In genomic region chr7:107938448-107939250, GRCh38 we compare ENCODE assay signal across 11 cellular contexts. TPM values are rescaled to one million over a fixed set of nuclear protein-coding genes. Genes with fewer than 3 reads are reported as not detected.
A peak's percentile ranks its signal among the peaks of the same experiment; 100 is the strongest.
DNase-seq lines count a peak whose midpoint lies in the region; ATAC-seq, FAIRE-seq and TF ChIP-seq lines count a peak whose summit lies in the region.
"Had no signal": no experiment of that assay in that cellular context is flagged by ENCODE, and none has a peak within 500 bp of the region (broad histone marks: within the 10 kb centered on the region; RNA-seq: fewer than 3 reads in every experiment).

No MANE protein-coding gene starts in this region.

- no peak for FAIRE-seq in D721Med (lab: Jason Lieb, UNC)

- POLR2A ChIA-PET in GM10248 (lab: Yijun Ruan, JAX): no interaction called here

- peak overlapping the region; percentile 10 for H2AK5ac ChIP-seq in mesenchymal stem cell (ENCODE audit: low read length, severe bottlenecking)

- CTCF ChIA-PET in GM10248 (lab: Yijun Ruan, JAX): interaction anchor here (1.4 kb wide), 1 partner anchor 37 kb away, joined by 4 read pairs; no protein-coding TSS in a partner anchor

- H4K91ac ChIP-seq in mesenchymal stem cell (ENCODE audit: low read length): no peak overlapping the region

- H3K27me3 ChIP-seq in SJSA1 (replicated peaks): no peaks in the 10 kb centered on the region
- no peaks in the 10 kb centered on the region for H3K27me3 ChIP-seq in esophagus (ENCODE audit: control insufficient read depth in 1 of 2, insufficient read depth in 2 of 2, low read length in 2 of 2)
- H3K27me3 ChIP-seq in mesenchymal stem cell (ENCODE audit: control insufficient read depth in 1 of 2, insufficient read depth in 1 of 2, low read length in 2 of 2): no peaks in the 10 kb centered on the region
- H3K27me3 ChIP-seq in tibial artery: no peaks in the 10 kb centered on the region

- peaks cover 74% of the 10 kb centered on the region for H3K4me1 ChIP-seq in SJSA1 (replicated peaks)
- peaks cover 0 to 6% of the 10 kb centered on the region in 2 donors for H3K4me1 ChIP-seq in esophagus (ENCODE audit: control insufficient read depth in 2 of 2, insufficient read depth in 2 of 2, low read length in 1 of 2)
- H3K4me1 ChIP-seq in mesenchymal stem cell (ENCODE audit: control insufficient read depth, insufficient read depth, low read depth, low read length): peaks cover 17% of the 10 kb centered on the region
- peaks cover 0 to 25% (median 10%) of the 10 kb centered on the region in 4 donors for H3K4me1 ChIP-seq in tibial artery

- H3K9me3 ChIP-seq in SJSA1 (replicated peaks) (no peaks in the 10 kb centered on the region), esophagus (ENCODE audit: control insufficient read depth in 2 of 2, insufficient read depth in 1 of 2, low read depth in 1 of 2, low read length in 1 of 2) (no peaks in the 10 kb centered on the region), mesenchymal stem cell (ENCODE audit: control insufficient read depth, low read length) (no peaks in the 10 kb centered on the region), tibial artery (no peaks in the 10 kb centered on the region)

- DNase-seq in SJSA1 (ENCODE audit: low read depth in 1 of 2, low spot score in 2 of 2) (no peak), mesenchymal stem cell (no peak), tibial artery (no peak), D721Med (ENCODE audit: insufficient read length, low spot score) (no peak), GM10248 (ENCODE audit: extremely low spot score) (no peak)
- DNase-seq: CD8-positive, alpha-beta memory T cell; effector CD4-positive, alpha-beta T cell; NCI-H1694 treated with DMSO at 0.1 percent for 48 hours had no signal

- TF ChIP-seq CTCF in tibial artery (IDR thresholded peaks at IDR 0.05): no peak
- no peak for TF ChIP-seq CTCF in D721Med (IDR thresholded peaks at IDR 0.05; ENCODE audit: insufficient read depth, missing control alignments)
- TF ChIP-seq CTCF in GM10248 (IDR thresholded peaks at IDR 0.05; ENCODE audit: control extremely low read depth, extremely low read depth, low read depth, missing control alignments): no peak

- H3K4ac ChIP-seq in mesenchymal stem cell (ENCODE audit: low read depth in 1 of 2, low read length in 2 of 2): no peak overlapping the region

- H2BK12ac ChIP-seq in mesenchymal stem cell (ENCODE audit: low read length in 2 of 2): no peak overlapping the region

- ATAC-seq in HG02973 (IDR thresholded peaks at IDR 0.05; ENCODE audit: unreplicated experiment) (no peak), HG03521 (IDR thresholded peaks at IDR 0.05; ENCODE audit: unreplicated experiment) (no peak)

- peak overlapping the region; percentile 39 for H4K8ac ChIP-seq in mesenchymal stem cell (ENCODE audit: low read length)

- H2AFZ ChIP-seq in mesenchymal stem cell (ENCODE audit: low read depth, low read length): no peak overlapping the region

- H2BK15ac ChIP-seq in mesenchymal stem cell (ENCODE audit: low read depth, poor library complexity, severe bottlenecking): no peak overlapping the region

- H3K23ac ChIP-seq in mesenchymal stem cell (ENCODE audit: low read length in 2 of 2): no peak overlapping the region

- no peaks in the 10 kb centered on the region for H3K79me1 ChIP-seq in mesenchymal stem cell (replicated peaks; ENCODE audit: low read length, poor library complexity, severe bottlenecking)

- no peak overlapping the region for H3K14ac ChIP-seq in mesenchymal stem cell (ENCODE audit: low read length in 2 of 2)

- 33 to 55% methylated on average over 6 of the region's 6 CpGs for WGBS in esophagus, 2 donors
- WGBS in mesenchymal stem cell: 94% methylated on average over 6 of the region's 6 CpGs

- H3K4me3 ChIP-seq in SJSA1 (no peak overlapping the region), esophagus (ENCODE audit: low read depth in 1 of 2, low read length in 2 of 2) (no peak overlapping the region), mesenchymal stem cell (ENCODE audit: insufficient read depth in 1 of 2, low read depth in 1 of 2, low read length in 2 of 2) (peak overlapping the region in 1 of 2 experiments; percentile 16), tibial artery (no peak overlapping the region)

- no peak overlapping the region for H3K18ac ChIP-seq in mesenchymal stem cell (ENCODE audit: low read depth in 1 of 2, low read length in 2 of 2)

- H3K27ac ChIP-seq in SJSA1 (peak overlapping the region; percentile 18; the same call in 1 of the 2 replicates), esophagus (ENCODE audit: low read depth in 2 of 2, low read length in 1 of 2) (peak overlapping the region; percentile 66 to 68), mesenchymal stem cell (ENCODE audit: low read length, poor library complexity, severe bottlenecking) (peak overlapping the region; percentile 84), tibial artery (peak overlapping the region; percentile 45 to 47)

- peak overlapping the region; percentile 68 for H3K9ac ChIP-seq in mesenchymal stem cell (ENCODE audit: low read length)

- no peak overlapping the region for H3K4me2 ChIP-seq in mesenchymal stem cell (ENCODE audit: low read length, poor library complexity, severe bottlenecking)

- intact Hi-C loops in tibial artery (cut with DNase I; ENCODE audit: low total_unique reads): no loop called here

- no peak overlapping the region for H2BK5ac ChIP-seq in mesenchymal stem cell (ENCODE audit: low read depth, low read length, poor library complexity, severe bottlenecking)

- H3K36me3 ChIP-seq in SJSA1: peaks cover 90% of the 10 kb centered on the region
- H3K36me3 ChIP-seq in esophagus (ENCODE audit: control insufficient read depth in 2 of 2, insufficient read depth in 2 of 2, low read length in 1 of 2): peaks cover 0 to 5% of the 10 kb centered on the region in 2 donors
- peaks cover 23 to 73% of the 10 kb centered on the region in 2 experiments for H3K36me3 ChIP-seq in mesenchymal stem cell (ENCODE audit: control insufficient read depth in 1 of 2, insufficient read depth in 2 of 2, low read depth in 1 of 2, low read length in 2 of 2)
- H3K36me3 ChIP-seq in tibial artery: peaks cover 0 to 14% (median 10%) of the 10 kb centered on the region in 3 donors

- H2BK120ac ChIP-seq in mesenchymal stem cell (ENCODE audit: low read depth, low read length): no peak overlapping the region

RNA-seq across cellular contexts. Expression of gene DLD, which starts 47.7 kb away (rescaled TPM):
- total RNA-seq in SJSA1 (2014; rRNA removed; shearing (Covaris generic)): 113 and 119 TPM in 2 replicates
- 10 to 100 TPM in 1 of 2 donors, 1 to 10 TPM in 1; 9.3 to 74.6 TPM for polyA plus RNA-seq in esophagus
- polyA plus RNA-seq in mesenchymal stem cell (2013, experiment 1 of 2): 90.9 TPM
- polyA plus RNA-seq in mesenchymal stem cell (2013, experiment 2 of 2): 91.1 TPM

Comparison
In these comparisons a context has a peak if more than half of its experiments do, and no peak if none do; other contexts are left out.
1. H3K27ac ChIP-seq: peak in every context shown above with its lines; median percentile 84 in mesenchymal stem cell; 67 in esophagus; 46 in tibial artery; 18 in SJSA1.